Comparison of ENCODE assay signal across 12 cellular contexts in the genomic region with DNA sequence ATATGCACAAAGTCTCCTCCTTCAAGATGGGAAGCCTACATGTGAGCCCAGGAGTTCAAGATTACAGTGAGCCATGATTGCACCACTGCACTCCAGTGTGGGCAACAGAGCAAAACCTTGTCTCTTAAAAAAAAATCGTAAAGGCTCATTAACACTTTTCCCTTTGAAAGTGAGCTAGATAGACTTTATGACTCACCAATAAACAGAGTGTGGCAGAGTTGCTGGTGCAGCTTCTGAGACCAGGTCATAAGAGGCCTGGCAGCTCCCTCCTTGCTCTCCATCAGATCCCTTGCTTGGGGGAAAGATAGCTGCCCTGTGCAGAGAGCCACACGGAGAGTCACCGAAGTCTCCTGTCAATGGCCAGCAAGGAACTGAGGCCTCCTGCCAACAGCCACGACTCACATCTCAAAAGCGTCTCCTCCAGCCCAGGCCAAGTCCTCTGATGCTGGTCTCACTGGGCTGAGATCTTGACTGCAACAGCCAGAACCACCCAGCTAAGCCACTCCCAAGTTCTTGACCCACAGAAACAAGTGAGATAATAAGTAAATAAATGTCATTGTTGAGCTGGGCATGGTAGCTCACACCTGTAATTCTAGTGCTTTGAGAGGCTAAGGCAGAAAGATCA. TPM values are rescaled to one million over a fixed set of nuclear protein-coding genes. Genes with fewer than 3 reads are reported as not detected.
DNase-seq lines count a peak whose midpoint lies in the region; ATAC-seq and TF ChIP-seq lines count a peak whose summit lies in the region.
"Had no signal": no experiment of that assay in that cellular context is flagged by ENCODE, and none has a peak within 500 bp of the region (broad histone marks: within the 10 kb centered on the region; RNA-seq: fewer than 3 reads in every experiment).

No MANE protein-coding gene starts in this region.

- H3K27ac ChIP-seq in BLaER1, result no peak overlapping the region; the same call in 1 of the 2 replicates
- H3K27ac ChIP-seq in Panc1 (ENCODE audit: low read length), result no peak overlapping the region
- H3K27ac ChIP-seq in neural progenitor cell, result no peak overlapping the region

- H4K20me1 ChIP-seq in BLaER1, result no peaks in the 10 kb centered on the region
- no peaks in the 10 kb centered on the region for H4K20me1 ChIP-seq in neural progenitor cell (ENCODE audit: low read depth)

- H3K9ac ChIP-seq in BLaER1, result no peak overlapping the region
- no peak overlapping the region for H3K9ac ChIP-seq in neural progenitor cell

- H3K27ac Mint-ChIP-seq in neural progenitor cell, result peak overlapping the region; percentile 54

- no TSS peak for BruUV-seq in Panc1 (replicated peaks; lab: Mats Ljungman, UMichigan)

- TF ChIP-seq CTCF in Panc1 (IDR thresholded peaks at IDR 0.05), result no peak
- no peak for TF ChIP-seq CTCF in neural progenitor cell (IDR thresholded peaks at IDR 0.05)

- H3K36me3 Mint-ChIP-seq in neural progenitor cell, result peaks cover 6% of the 10 kb centered on the region

- peaks cover 14% of the 10 kb centered on the region for H3K9me3 Mint-ChIP-seq in neural progenitor cell

- no peaks in the 10 kb centered on the region for H3F3A ChIP-seq in neural progenitor cell (ENCODE audit: low read depth)

- intact Hi-C loops in Panc1 (cut with micrococcal nuclease; ENCODE audit: unreplicated experiment), result no loop called here

- H3K79me2 ChIP-seq in neural progenitor cell (ENCODE audit: low read depth), result no peaks in the 10 kb centered on the region

- POLR2A ChIA-PET in Panc1 (lab: Charles Lee), result interaction anchor here (0.8 kb wide), 1 partner anchor 15 kb away, joined by 4 read pairs; no protein-coding TSS in a partner anchor

- H3K4me3 Mint-ChIP-seq in neural progenitor cell, result no peak overlapping the region

- in situ Hi-C loops in Panc1 (cut with HindIII; ENCODE audit: low pct_unique_long_range_greater_than_20kb, low sequenced_read_pairs), result no loop called here

- CTCF ChIA-PET in Panc1 (lab: Charles Lee), result interaction anchor here (0.6 to 3.2 kb wide), 9 partner anchors 11 to 82 kb away, joined by 3 to 23 read pairs (median 5); no protein-coding TSS in a partner anchor

- no peaks in the 10 kb centered on the region for H3K36me3 ChIP-seq in BLaER1
- no peaks in the 10 kb centered on the region for H3K36me3 ChIP-seq in Panc1 (ENCODE audit: control insufficient read depth, insufficient read depth, low read length)
- H3K36me3 ChIP-seq in neural progenitor cell, result no peaks in the 10 kb centered on the region

- H3K27me3 ChIP-seq in BLaER1, result peaks cover 3% of the 10 kb centered on the region; the same call in 1 of the 2 replicates
- no peaks in the 10 kb centered on the region for H3K27me3 ChIP-seq in Panc1 (ENCODE audit: control insufficient read depth, insufficient read depth, low read length)
- H3K27me3 ChIP-seq in neural progenitor cell, result no peaks in the 10 kb centered on the region

- H3K27me3 Mint-ChIP-seq in neural progenitor cell (ENCODE audit: insufficient read depth, low read depth), result no peaks in the 10 kb centered on the region

- H3K9me3 ChIP-seq in BLaER1, result peaks cover 19% of the 10 kb centered on the region
- H3K9me3 ChIP-seq in Panc1 (ENCODE audit: control insufficient read depth, insufficient read depth, low read depth, low read length), result no peaks in the 10 kb centered on the region
- no peaks in the 10 kb centered on the region for H3K9me3 ChIP-seq in neural progenitor cell (ENCODE audit: low read depth)

- peak; percentile 17; the same call in 1 of the 2 replicates for ATAC-seq in Panc1
- no peak for ATAC-seq in GM21390 (IDR thresholded peaks at IDR 0.05; ENCODE audit: unreplicated experiment)
- no peak for ATAC-seq in GM18907 (IDR thresholded peaks at IDR 0.05; ENCODE audit: unreplicated experiment)
- no peak for ATAC-seq in GM19463 (IDR thresholded peaks at IDR 0.05; ENCODE audit: unreplicated experiment)

- H3K4me3 ChIP-seq in BLaER1, result no peak overlapping the region
- H3K4me3 ChIP-seq in Panc1 (ENCODE audit: low read depth in 2 of 2, low read length in 2 of 2), result no peak overlapping the region
- H3K4me3 ChIP-seq in neural progenitor cell, result no peak overlapping the region

- H3K4me1 Mint-ChIP-seq in neural progenitor cell, result peaks cover 25% of the 10 kb centered on the region

- H3K4me2 ChIP-seq in BLaER1 (peak overlapping the region; percentile 13; the same call in 1 of the 2 replicates), neural progenitor cell (no peak overlapping the region)

- DNase-seq in Panc1 (ENCODE audit: low read depth, low spot score) (no peak), glomerular visceral epithelial cell (ENCODE audit: extremely low spot score) (peak; percentile 40), neural progenitor cell (ENCODE audit: low spot score) (no peak), amniotic stem cell (lab: John Stamatoyannopoulos, UW) (no peak)
- DNase-seq: NCI-H524 had no signal

- H2AFZ ChIP-seq in neural progenitor cell (replicated peaks), result no peak overlapping the region

- peaks cover 51% of the 10 kb centered on the region for H3K4me1 ChIP-seq in BLaER1
- peaks cover 33% of the 10 kb centered on the region for H3K4me1 ChIP-seq in Panc1 (ENCODE audit: control insufficient read depth, insufficient read depth, low read length)
- H3K4me1 ChIP-seq in neural progenitor cell, result no peaks in the 10 kb centered on the region

RNA-seq across cellular contexts. Expression of gene GP9, which starts 8.7 kb away (rescaled TPM):
- total RNA-seq in Panc1 (2021; ENCODE audit: unreplicated experiment) (not detected), neural progenitor cell (ENCODE audit: low replicate concordance) (not detected in 2 replicates)
- not detected for polyA plus RNA-seq in Panc1 (2012; ENCODE audit: insufficient read length)
- total RNA-seq: endothelial cell of umbilical vein, LHCN-M2, skeletal muscle tissue had no signal
- polyA plus RNA-seq: endothelial cell of umbilical vein had no signal

RNA-seq across cellular contexts. Expression of gene EFCC1, which starts 50.8 kb away (rescaled TPM):
- total RNA-seq in Panc1 (2021; ENCODE audit: unreplicated experiment), result 0.15 TPM
- polyA plus RNA-seq in Panc1 (2012; ENCODE audit: insufficient read length), result 0.13 TPM
- 1.1 and 1.5 TPM in 2 replicates for total RNA-seq in neural progenitor cell (ENCODE audit: low replicate concordance)
- total RNA-seq: LHCN-M2 had no signal

RNA-seq across cellular contexts. Expression of gene CFAP92, which starts 58.0 kb away (rescaled TPM):
- total RNA-seq in Panc1 (2021; ENCODE audit: unreplicated experiment) (0.18 TPM), neural progenitor cell (ENCODE audit: low replicate concordance) (5.3 and 5.5 TPM in 2 replicates)
- 0.42 TPM for polyA plus RNA-seq in Panc1 (2012; ENCODE audit: insufficient read length)
- total RNA-seq: LHCN-M2 had no signal
